35 cellular contexts compared by ENCODE assay signal in the genomic region with DNA sequence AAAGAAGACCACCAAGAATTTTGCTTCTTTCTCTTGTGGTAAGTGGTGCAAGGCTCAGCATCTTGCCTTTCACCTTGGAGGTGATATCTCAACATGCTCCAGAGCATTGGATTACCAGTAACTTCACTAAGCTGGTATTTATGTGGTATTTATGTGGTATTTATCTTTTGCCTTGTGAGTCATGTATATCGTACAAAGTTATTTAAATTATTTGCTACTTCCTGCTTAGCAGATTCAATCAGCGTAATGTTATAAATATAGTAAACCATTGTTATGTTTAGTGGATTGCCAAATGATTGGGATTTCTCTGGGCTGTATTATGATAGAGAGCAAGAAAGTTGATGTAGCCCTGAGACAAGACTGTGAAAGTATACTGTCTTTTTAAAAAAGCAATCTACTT.
DNase-seq lines count a peak whose midpoint lies in the region; ATAC-seq, FAIRE-seq and TF ChIP-seq lines count a peak whose summit lies in the region.
"Had no signal": no experiment of that assay in that cellular context is flagged by ENCODE, and none has a peak within 500 bp of the region (broad histone marks: within the 10 kb centered on the region; RNA-seq: fewer than 3 reads in every experiment).

No MANE protein-coding gene starts in this region.

- no peak overlapping the region for H2AFZ ChIP-seq in astrocyte (ENCODE audit: low read depth, low read length)
- H2AFZ ChIP-seq: neural progenitor cell, parathyroid adenoma had no signal

- no peaks in the 10 kb centered on the region for H3K9me3 Mint-ChIP-seq in astrocyte (ENCODE audit: unreplicated experiment)
- H3K9me3 Mint-ChIP-seq: activated T-helper 1 cell treated with anti-CD3 and anti-CD28 coated beads, Interleukin-12 subunit alpha, Interleukin-12 subunit beta, Interleukin-2, Interleukin-4 antibody, amounts not matched to agents 30 ng/mL and 10 ng/mL and 1 ng/mL, durations not matched to agents 14 hours and 24 hours and 36 hours had no signal

- H3K27me3 Mint-ChIP-seq in astrocyte (ENCODE audit: low read depth, unreplicated experiment): no peaks in the 10 kb centered on the region
- H3K27me3 Mint-ChIP-seq: activated CD4-positive, alpha-beta T cell treated with anti-CD3 and anti-CD28 coated beads for 36 hours had no signal

- peak; percentile 60 for DNase-seq in HS-27A (ENCODE audit: low read depth)
- DNase-seq in astrocyte (ENCODE audit: low read depth): peak; percentile 58
- peak; percentile 5 for DNase-seq in fibroblast of peridontal ligament (ENCODE audit: extremely low read depth)
- DNase-seq in retinal pigment epithelial cell (ENCODE audit: low read depth): peak; percentile 42
- no peak for DNase-seq in left ventricle myocardium inferior
- no peak for DNase-seq in C1 segment of cervical spinal cord (lab: John Stamatoyannopoulos, UW)
- DNase-seq in activated gamma-delta T cell treated with Interleukin-2 at 50 U/mL for 16 hours: no peak
- DNase-seq: activated CD4-positive, alpha-beta T cell treated with anti-CD3 and anti-CD28 coated beads for 36 hours; activated CD8-positive, alpha-beta memory T cell treated with anti-CD3 and anti-CD28 coated beads, Interleukin-2, amount 50 U/mL, for 48 hours; activated CD8-positive, alpha-beta T cell treated with anti-CD3 and anti-CD28 coated beads for 36 hours; activated naive CD4-positive, alpha-beta T cell treated with anti-CD3 and anti-CD28 coated beads for 36 hours; amniotic stem cell; COR-L47; effector memory CD4-positive, alpha-beta T cell; GF-D8; HFFc6; immature natural killer cell; KG1; NCI-H2029 treated with DMSO at 0.1 percent for 48 hours; NCI-H526; retina; Right ventricle myocardium superior; stimulated activated CD4-positive, alpha-beta T cell treated with anti-CD3 and anti-CD28 coated beads, Interleukin-1b, Interleukin-23, amount 100 ng/mL, for 48 hours; stimulated activated naive CD4-positive, alpha-beta T cell treated with Interleukin-2 at 50 U/mL for 16 hours; T-helper 9 cell; upper lobe of right lung had no signal

- H3K4me1 Mint-ChIP-seq in astrocyte (ENCODE audit: low read depth, unreplicated experiment): no peaks in the 10 kb centered on the region
- H3K4me1 Mint-ChIP-seq: activated CD4-positive, alpha-beta T cell treated with anti-CD3 and anti-CD28 coated beads for 36 hours; immature natural killer cell; neural progenitor cell had no signal

- no peaks in the 10 kb centered on the region for H3K36me3 Mint-ChIP-seq in astrocyte (ENCODE audit: low read depth, unreplicated experiment)
- H3K36me3 Mint-ChIP-seq: immature natural killer cell, neural progenitor cell had no signal

- no peaks in the 10 kb centered on the region for H4K20me1 ChIP-seq in astrocyte (ENCODE audit: insufficient read depth, low read length)
- H4K20me1 ChIP-seq: BLaER1 treated with 17β-estradiol and CSF1 and Interleukin-3, amounts not matched to agents 10 nM and 100 nM had no signal

- FAIRE-seq in astrocyte (lab: Jason Lieb, UNC): no peak

- H3K36me3 ChIP-seq in astrocyte (ENCODE audit: insufficient read depth, low read length): no peaks in the 10 kb centered on the region
- H3K36me3 ChIP-seq in left ventricle myocardium inferior: no peaks in the 10 kb centered on the region
- H3K36me3 ChIP-seq: BLaER1 treated with 17β-estradiol and CSF1 and Interleukin-3, amounts not matched to agents 10 nM and 100 nM; neural progenitor cell; upper lobe of right lung had no signal

- no peak overlapping the region for H3K9ac ChIP-seq in astrocyte (ENCODE audit: low read length)
- H3K9ac ChIP-seq: BLaER1 treated with 17β-estradiol and CSF1 and Interleukin-3, amounts not matched to agents 10 nM and 100 nM; neural progenitor cell; parathyroid adenoma had no signal

- ATAC-seq in GM18909 (IDR thresholded peaks at IDR 0.05; ENCODE audit: poor library complexity, unreplicated experiment): no peak
- ATAC-seq: activated CD4-positive, alpha-beta T cell treated with anti-CD3 and anti-CD28 coated beads for 36 hours; activated CD8-positive, alpha-beta T cell treated with anti-CD3 and anti-CD28 coated beads for 36 hours; left lobe of liver; upper lobe of right lung had no signal

- H3K79me2 ChIP-seq in astrocyte (ENCODE audit: insufficient read depth, low read length): no peaks in the 10 kb centered on the region
- H3K79me2 ChIP-seq: parathyroid adenoma had no signal

- intact Hi-C loops in left ventricle myocardium inferior (cut with micrococcal nuclease): no loop called here

- H3K4me1 ChIP-seq in astrocyte (ENCODE audit: insufficient read depth, low read length): no peaks in the 10 kb centered on the region
- no peaks in the 10 kb centered on the region for H3K4me1 ChIP-seq in left ventricle myocardium inferior
- H3K4me1 ChIP-seq: BLaER1 treated with 17β-estradiol and CSF1 and Interleukin-3, amounts not matched to agents 10 nM and 100 nM; neural progenitor cell; parathyroid adenoma; upper lobe of right lung had no signal

- no peak overlapping the region for H3K4me2 ChIP-seq in astrocyte (ENCODE audit: low read length)
- H3K4me2 ChIP-seq: BLaER1 treated with 17β-estradiol and CSF1 and Interleukin-3, amounts not matched to agents 10 nM and 100 nM; neural progenitor cell; smooth muscle cell had no signal

- H3K27ac Mint-ChIP-seq in astrocyte (ENCODE audit: unreplicated experiment): no peak overlapping the region
- H3K27ac Mint-ChIP-seq: activated CD4-positive, alpha-beta T cell treated with anti-CD3 and anti-CD28 coated beads for 36 hours; activated CD8-positive, alpha-beta T cell treated with anti-CD3 and anti-CD28 coated beads for 36 hours; activated naive CD4-positive, alpha-beta T cell treated with anti-CD3 and anti-CD28 coated beads for 36 hours; activated T-helper 1 cell treated with anti-CD3 and anti-CD28 coated beads, Interleukin-12 subunit alpha, Interleukin-12 subunit beta, Interleukin-2, Interleukin-4 antibody, amounts not matched to agents 30 ng/mL and 10 ng/mL and 1 ng/mL, durations not matched to agents 14 hours and 24 hours and 36 hours; HFFc6; immature natural killer cell; neural progenitor cell had no signal

- H3K27ac ChIP-seq in astrocyte (ENCODE audit: low read depth, low read length): no peak overlapping the region
- H3K27ac ChIP-seq in left ventricle myocardium inferior (replicated peaks): no peak overlapping the region
- H3K27ac ChIP-seq: BLaER1 treated with 17β-estradiol and CSF1 and Interleukin-3, amounts not matched to agents 10 nM and 100 nM; coronary artery; neural progenitor cell; parathyroid adenoma; upper lobe of right lung; VCaP had no signal

- TF ChIP-seq CTCF in astrocyte (IDR thresholded peaks at IDR 0.05; ENCODE audit: insufficient read depth, low read depth, low read length) (no peak), retinal pigment epithelial cell (conservative IDR thresholded peaks at IDR 0.05; ENCODE audit: low read depth, low read length) (no peak), left ventricle myocardium inferior (IDR thresholded peaks at IDR 0.05; ENCODE audit: borderline replicate concordance) (no peak)

- H3K4me3 Mint-ChIP-seq in astrocyte (ENCODE audit: unreplicated experiment): no peak overlapping the region
- H3K4me3 Mint-ChIP-seq: activated CD4-positive, alpha-beta T cell treated with anti-CD3 and anti-CD28 coated beads for 36 hours; activated CD8-positive, alpha-beta T cell treated with anti-CD3 and anti-CD28 coated beads for 36 hours; activated naive CD4-positive, alpha-beta T cell treated with anti-CD3 and anti-CD28 coated beads for 36 hours; activated T-helper 1 cell treated with anti-CD3 and anti-CD28 coated beads, Interleukin-12 subunit alpha, Interleukin-12 subunit beta, Interleukin-2, Interleukin-4 antibody, amounts not matched to agents 30 ng/mL and 10 ng/mL and 1 ng/mL, durations not matched to agents 14 hours and 24 hours and 36 hours; HFFc6; immature natural killer cell; neural progenitor cell had no signal

- H3K4me3 ChIP-seq in astrocyte (ENCODE audit: insufficient read depth, low read depth, low read length) (no peak overlapping the region), retinal pigment epithelial cell (ENCODE audit: low read length) (no peak overlapping the region), left ventricle myocardium inferior (no peak overlapping the region)
- H3K4me3 ChIP-seq: BLaER1 treated with 17β-estradiol and CSF1 and Interleukin-3, amounts not matched to agents 10 nM and 100 nM; coronary artery; neural progenitor cell; smooth muscle cell; upper lobe of right lung had no signal

- H3K9me3 ChIP-seq in astrocyte (ENCODE audit: insufficient read depth, low read depth, low read length) (no peaks in the 10 kb centered on the region), left ventricle myocardium inferior (replicated peaks) (peaks cover 14% of the 10 kb centered on the region)
- H3K9me3 ChIP-seq: upper lobe of right lung had no signal

- H3K27me3 ChIP-seq in astrocyte (ENCODE audit: insufficient read depth, low read length) (no peaks in the 10 kb centered on the region), left ventricle myocardium inferior (ENCODE audit: low read depth) (no peaks in the 10 kb centered on the region)
- H3K27me3 ChIP-seq: BLaER1 treated with 17β-estradiol and CSF1 and Interleukin-3, amounts not matched to agents 10 nM and 100 nM; neural progenitor cell; upper lobe of right lung had no signal

Comparison
In these comparisons a context has a peak if more than half of its experiments do, and no peak if none do; other contexts are left out.
1. DNase-seq: peak in HS-27A (single experiment), astrocyte (single experiment), fibroblast of peridontal ligament (single experiment) and retinal pigment epithelial cell (single experiment); none in left ventricle myocardium inferior (single experiment), C1 segment of cervical spinal cord (0 of 14) and activated gamma-delta T cell treated with Interleukin-2 at 50 U/mL for 16 hours (single experiment).